Comparison of ENCODE assay signal across 2 cellular contexts in the genomic region with DNA sequence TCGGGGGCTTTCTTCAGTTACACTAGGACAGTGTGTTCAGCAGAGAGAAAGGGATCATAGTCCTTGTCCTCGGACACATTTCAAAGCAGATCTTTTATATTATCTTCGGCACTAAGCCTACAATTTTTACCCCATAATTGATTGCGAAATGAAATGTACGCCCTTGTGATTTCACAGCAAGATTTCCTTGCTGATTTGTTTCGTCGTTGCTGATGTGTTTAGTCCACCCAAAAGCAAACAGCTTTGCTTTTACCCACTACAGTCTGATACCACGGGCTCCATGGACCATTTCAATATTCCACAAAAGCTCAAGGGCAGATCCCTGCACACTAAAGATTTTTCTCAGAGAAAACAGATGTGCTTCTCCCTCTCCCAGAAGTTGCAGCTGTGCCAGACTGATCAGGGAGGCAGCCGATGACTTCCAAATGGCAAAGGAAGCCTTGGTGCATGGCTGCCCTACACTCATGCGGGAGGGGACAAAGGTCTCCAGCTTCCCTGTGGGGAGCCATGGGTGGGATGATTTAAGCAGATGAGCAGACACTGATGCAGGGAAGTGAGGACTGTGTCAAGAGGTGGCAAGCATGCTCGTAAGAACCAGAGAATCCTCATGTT.
TF ChIP-seq lines count a peak whose summit lies in the region.

No MANE protein-coding gene starts in this region.

TF ChIP-seq in IMR-90, 13 proteins besides CTCF, POLR2A, EP300 and RAD21:
- TF ChIP-seq RCOR1 (IDR thresholded peaks at IDR 0.05; ENCODE audit: insufficient replicate concordance, low read length) = no peak
- TF ChIP-seq CEBPB (IDR thresholded peaks at IDR 0.05; ENCODE audit: low read depth, low read length) = peak; percentile 90
TF ChIP-seq in IMR-90: peak in this region for 1.

TF ChIP-seq in HepG2, 621 proteins besides CTCF, POLR2A, EP300 and RAD21 (continues in another document):
- TF ChIP-seq YY1 (IDR thresholded peaks at IDR 0.05; ENCODE audit: insufficient read depth, insufficient replicate concordance, low read depth, low read length) = peak; percentile 35
- peak; percentile 15 for TF ChIP-seq ASH2L (IDR thresholded peaks at IDR 0.05; ENCODE audit: insufficient read length, low read depth, low read length)
- TF ChIP-seq GATAD2A (CRISPR knock-in tag; IDR thresholded peaks at IDR 0.05) = peak; percentile 42; the same call in 1 of the 2 replicates
- no peak for TF ChIP-seq RBFOX2 (IDR thresholded peaks at IDR 0.05; ENCODE audit: low read depth, low read length)
- TF ChIP-seq ZBTB38 (CRISPR knock-in tag; IDR thresholded peaks at IDR 0.05) = peak; percentile 46; the same call in 1 of the 2 replicates
- TF ChIP-seq ZNF549 (CRISPR knock-in tag; IDR thresholded peaks at IDR 0.05) = 0 out of 2 replicates have a peak, but pooled peaks have one; percentile 81
- TF ChIP-seq, protein P1, sequence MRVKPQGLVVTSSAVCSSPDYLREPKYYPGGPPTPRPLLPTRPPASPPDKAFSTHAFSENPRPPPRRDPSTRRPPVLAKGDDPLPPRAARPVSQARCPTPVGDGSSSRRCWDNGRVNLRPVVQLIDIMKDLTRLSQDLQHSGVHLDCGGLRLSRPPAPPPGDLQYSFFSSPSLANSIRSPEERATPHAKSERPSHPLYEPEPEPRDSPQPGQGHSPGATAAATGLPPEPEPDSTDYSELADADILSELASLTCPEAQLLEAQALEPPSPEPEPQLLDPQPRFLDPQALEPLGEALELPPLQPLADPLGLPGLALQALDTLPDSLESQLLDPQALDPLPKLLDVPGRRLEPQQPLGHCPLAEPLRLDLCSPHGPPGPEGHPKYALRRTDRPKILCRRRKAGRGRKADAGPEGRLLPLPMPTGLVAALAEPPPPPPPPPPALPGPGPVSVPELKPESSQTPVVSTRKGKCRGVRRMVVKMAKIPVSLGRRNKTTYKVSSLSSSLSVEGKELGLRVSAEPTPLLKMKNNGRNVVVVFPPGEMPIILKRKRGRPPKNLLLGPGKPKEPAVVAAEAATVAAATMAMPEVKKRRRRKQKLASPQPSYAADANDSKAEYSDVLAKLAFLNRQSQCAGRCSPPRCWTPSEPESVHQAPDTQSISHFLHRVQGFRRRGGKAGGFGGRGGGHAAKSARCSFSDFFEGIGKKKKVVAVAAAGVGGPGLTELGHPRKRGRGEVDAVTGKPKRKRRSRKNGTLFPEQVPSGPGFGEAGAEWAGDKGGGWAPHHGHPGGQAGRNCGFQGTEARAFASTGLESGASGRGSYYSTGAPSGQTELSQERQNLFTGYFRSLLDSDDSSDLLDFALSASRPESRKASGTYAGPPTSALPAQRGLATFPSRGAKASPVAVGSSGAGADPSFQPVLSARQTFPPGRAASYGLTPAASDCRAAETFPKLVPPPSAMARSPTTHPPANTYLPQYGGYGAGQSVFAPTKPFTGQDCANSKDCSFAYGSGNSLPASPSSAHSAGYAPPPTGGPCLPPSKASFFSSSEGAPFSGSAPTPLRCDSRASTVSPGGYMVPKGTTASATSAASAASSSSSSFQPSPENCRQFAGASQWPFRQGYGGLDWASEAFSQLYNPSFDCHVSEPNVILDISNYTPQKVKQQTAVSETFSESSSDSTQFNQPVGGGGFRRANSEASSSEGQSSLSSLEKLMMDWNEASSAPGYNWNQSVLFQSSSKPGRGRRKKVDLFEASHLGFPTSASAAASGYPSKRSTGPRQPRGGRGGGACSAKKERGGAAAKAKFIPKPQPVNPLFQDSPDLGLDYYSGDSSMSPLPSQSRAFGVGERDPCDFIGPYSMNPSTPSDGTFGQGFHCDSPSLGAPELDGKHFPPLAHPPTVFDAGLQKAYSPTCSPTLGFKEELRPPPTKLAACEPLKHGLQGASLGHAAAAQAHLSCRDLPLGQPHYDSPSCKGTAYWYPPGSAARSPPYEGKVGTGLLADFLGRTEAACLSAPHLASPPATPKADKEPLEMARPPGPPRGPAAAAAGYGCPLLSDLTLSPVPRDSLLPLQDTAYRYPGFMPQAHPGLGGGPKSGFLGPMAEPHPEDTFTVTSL (CRISPR knock-in tag; IDR thresholded peaks at IDR 0.05; ENCODE audit: borderline replicate concordance) = 0 out of 2 replicates have a peak, but pooled peaks have one; percentile 23
- TF ChIP-seq SNAPC5 (CRISPR knock-in tag; IDR thresholded peaks at IDR 0.05; ENCODE audit: borderline replicate concordance) = no peak
- TF ChIP-seq ZNF343 (CRISPR knock-in tag; IDR thresholded peaks at IDR 0.05) = 0 out of 2 replicates have a peak, but pooled peaks have one; percentile 55
- 0 out of 2 replicates have a peak, but pooled peaks have one; percentile 44 for TF ChIP-seq ZNF501 (CRISPR knock-in tag; IDR thresholded peaks at IDR 0.05)
- TF ChIP-seq ZGPAT (CRISPR knock-in tag; IDR thresholded peaks at IDR 0.05) = 0 out of 2 replicates have a peak, but pooled peaks have one; percentile 27
- TF ChIP-seq ZNF841 (CRISPR knock-in tag; IDR thresholded peaks at IDR 0.05; ENCODE audit: borderline replicate concordance) = no peak
- 0 out of 2 replicates have a peak, but pooled peaks have one; percentile 22 for TF ChIP-seq ZNF263 (CRISPR knock-in tag; IDR thresholded peaks at IDR 0.05)
- 0 out of 2 replicates have a peak, but pooled peaks have one; percentile 31 for TF ChIP-seq GMEB1 (CRISPR knock-in tag; IDR thresholded peaks at IDR 0.05; ENCODE audit: borderline replicate concordance)
- TF ChIP-seq ZSCAN25 (CRISPR knock-in tag; IDR thresholded peaks at IDR 0.05) = 0 out of 2 replicates have a peak, but pooled peaks have one; percentile 27
- no peak for TF ChIP-seq ZNF407 (CRISPR knock-in tag; IDR thresholded peaks at IDR 0.05; ENCODE audit: not compliant biosample characterization)
- TF ChIP-seq, protein P2, sequence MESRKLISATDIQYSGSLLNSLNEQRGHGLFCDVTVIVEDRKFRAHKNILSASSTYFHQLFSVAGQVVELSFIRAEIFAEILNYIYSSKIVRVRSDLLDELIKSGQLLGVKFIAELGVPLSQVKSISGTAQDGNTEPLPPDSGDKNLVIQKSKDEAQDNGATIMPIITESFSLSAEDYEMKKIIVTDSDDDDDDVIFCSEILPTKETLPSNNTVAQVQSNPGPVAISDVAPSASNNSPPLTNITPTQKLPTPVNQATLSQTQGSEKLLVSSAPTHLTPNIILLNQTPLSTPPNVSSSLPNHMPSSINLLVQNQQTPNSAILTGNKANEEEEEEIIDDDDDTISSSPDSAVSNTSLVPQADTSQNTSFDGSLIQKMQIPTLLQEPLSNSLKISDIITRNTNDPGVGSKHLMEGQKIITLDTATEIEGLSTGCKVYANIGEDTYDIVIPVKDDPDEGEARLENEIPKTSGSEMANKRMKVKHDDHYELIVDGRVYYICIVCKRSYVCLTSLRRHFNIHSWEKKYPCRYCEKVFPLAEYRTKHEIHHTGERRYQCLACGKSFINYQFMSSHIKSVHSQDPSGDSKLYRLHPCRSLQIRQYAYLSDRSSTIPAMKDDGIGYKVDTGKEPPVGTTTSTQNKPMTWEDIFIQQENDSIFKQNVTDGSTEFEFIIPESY (CRISPR knock-in tag; IDR thresholded peaks at IDR 0.05) = no peak
- TF ChIP-seq, protein P3, sequence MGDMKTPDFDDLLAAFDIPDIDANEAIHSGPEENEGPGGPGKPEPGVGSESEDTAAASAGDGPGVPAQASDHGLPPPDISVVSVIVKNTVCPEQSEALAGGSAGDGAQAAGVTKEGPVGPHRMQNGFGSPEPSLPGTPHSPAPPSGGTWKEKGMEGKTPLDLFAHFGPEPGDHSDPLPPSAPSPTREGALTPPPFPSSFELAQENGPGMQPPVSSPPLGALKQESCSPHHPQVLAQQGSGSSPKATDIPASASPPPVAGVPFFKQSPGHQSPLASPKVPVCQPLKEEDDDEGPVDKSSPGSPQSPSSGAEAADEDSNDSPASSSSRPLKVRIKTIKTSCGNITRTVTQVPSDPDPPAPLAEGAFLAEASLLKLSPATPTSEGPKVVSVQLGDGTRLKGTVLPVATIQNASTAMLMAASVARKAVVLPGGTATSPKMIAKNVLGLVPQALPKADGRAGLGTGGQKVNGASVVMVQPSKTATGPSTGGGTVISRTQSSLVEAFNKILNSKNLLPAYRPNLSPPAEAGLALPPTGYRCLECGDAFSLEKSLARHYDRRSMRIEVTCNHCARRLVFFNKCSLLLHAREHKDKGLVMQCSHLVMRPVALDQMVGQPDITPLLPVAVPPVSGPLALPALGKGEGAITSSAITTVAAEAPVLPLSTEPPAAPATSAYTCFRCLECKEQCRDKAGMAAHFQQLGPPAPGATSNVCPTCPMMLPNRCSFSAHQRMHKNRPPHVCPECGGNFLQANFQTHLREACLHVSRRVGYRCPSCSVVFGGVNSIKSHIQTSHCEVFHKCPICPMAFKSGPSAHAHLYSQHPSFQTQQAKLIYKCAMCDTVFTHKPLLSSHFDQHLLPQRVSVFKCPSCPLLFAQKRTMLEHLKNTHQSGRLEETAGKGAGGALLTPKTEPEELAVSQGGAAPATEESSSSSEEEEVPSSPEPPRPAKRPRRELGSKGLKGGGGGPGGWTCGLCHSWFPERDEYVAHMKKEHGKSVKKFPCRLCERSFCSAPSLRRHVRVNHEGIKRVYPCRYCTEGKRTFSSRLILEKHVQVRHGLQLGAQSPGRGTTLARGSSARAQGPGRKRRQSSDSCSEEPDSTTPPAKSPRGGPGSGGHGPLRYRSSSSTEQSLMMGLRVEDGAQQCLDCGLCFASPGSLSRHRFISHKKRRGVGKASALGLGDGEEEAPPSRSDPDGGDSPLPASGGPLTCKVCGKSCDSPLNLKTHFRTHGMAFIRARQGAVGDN (CRISPR knock-in tag; IDR thresholded peaks at IDR 0.05) = peak; percentile 48; the same call in 1 of the 2 replicates
- TF ChIP-seq CEBPB (IDR thresholded peaks at IDR 0.05; ENCODE audit: borderline replicate concordance, low read depth, low read length) = peak; percentile 88
- peak; percentile 71 for TF ChIP-seq CEBPG (CRISPR knock-in tag; IDR thresholded peaks at IDR 0.05)
- 0 out of 2 replicates have a peak, but pooled peaks have one; percentile 21 for TF ChIP-seq ZNF878 (CRISPR knock-in tag; IDR thresholded peaks at IDR 0.05)
- TF ChIP-seq REPIN1 (CRISPR knock-in tag; IDR thresholded peaks at IDR 0.05; ENCODE audit: borderline replicate concordance, low read depth) = no peak
- TF ChIP-seq ZFYVE20 (CRISPR knock-in tag; IDR thresholded peaks at IDR 0.05; ENCODE audit: borderline replicate concordance, low read depth) = no peak
